Comparison of ENCODE assay signal across 18 cellular contexts in the genomic region with DNA sequence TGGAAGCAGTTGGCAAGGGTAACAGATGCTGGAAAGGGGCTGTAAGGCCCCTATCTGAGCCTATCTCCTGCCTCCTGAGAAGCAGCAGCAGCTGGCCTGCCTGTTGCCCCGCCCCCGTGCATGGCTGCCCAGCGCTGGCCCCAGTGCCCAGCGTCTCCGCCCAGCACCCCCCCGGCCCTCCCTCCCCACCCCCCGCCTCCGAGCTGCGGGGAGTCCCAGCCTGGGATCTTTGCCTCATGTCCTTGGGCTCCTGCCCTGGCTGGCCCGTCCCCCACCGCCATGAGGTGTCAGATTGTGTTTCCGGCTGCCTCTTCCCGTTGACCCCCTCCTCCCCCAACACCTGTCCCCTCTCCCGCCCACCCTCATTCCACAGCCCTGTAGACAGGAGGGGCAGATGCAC. TPM values are rescaled to one million over a fixed set of nuclear protein-coding genes. Genes with fewer than 3 reads are reported as not detected.
DNase-seq lines count a peak whose midpoint lies in the region; ATAC-seq and TF ChIP-seq lines count a peak whose summit lies in the region.
"Had no signal": no experiment of that assay in that cellular context is flagged by ENCODE, and none has a peak within 500 bp of the region (broad histone marks: within the 10 kb centered on the region; RNA-seq: fewer than 3 reads in every experiment).

A gene (plus strand): TSS at position 365 of the 400 bp plus-strand sequence. CDS start 56 bp downstream, outside the sequence.

- H3K9ac ChIP-seq in skeletal muscle tissue (ENCODE audit: low read depth in 1 of 3, low read length in 3 of 3), result peak within 1 kb of the TSS; percentile 85 to 88 (median 86)

- H3K27ac Mint-ChIP-seq in activated CD4-positive, alpha-beta T cell treated with anti-CD3 and anti-CD28 coated beads, Interleukin-2, amount 10 ng/mL, durations not matched to agents 7 days and 5 days, result peak within 1 kb of the TSS; percentile 19
- H3K27ac Mint-ChIP-seq in activated CD4-positive, alpha-beta T cell treated with anti-CD3 and anti-CD28 coated beads for 36 hours, result no peak within 1 kb of the TSS
- no peak within 1 kb of the TSS for H3K27ac Mint-ChIP-seq in Calu3 (ENCODE audit: unreplicated experiment)
- H3K27ac Mint-ChIP-seq: activated naive CD8-positive, alpha-beta T cell treated with anti-CD3 and anti-CD28 coated beads for 36 hours had no signal

- POLR2A ChIA-PET in activated CD4-positive, alpha-beta T cell treated with anti-CD3 and anti-CD28 coated beads, Interleukin-2, amount 10 ng/mL, durations not matched to agents 7 days and 5 days (lab: Charles Lee), result no interaction called here
- POLR2A ChIA-PET in activated CD4-positive, alpha-beta T cell treated with anti-CD3 and anti-CD28 coated beads for 36 hours (lab: Charles Lee), result no interaction called here

- no peaks in the 10 kb centered on the region for H3K9me3 Mint-ChIP-seq in activated CD4-positive, alpha-beta T cell treated with anti-CD3 and anti-CD28 coated beads, Interleukin-2, amount 10 ng/mL, durations not matched to agents 7 days and 5 days
- no peaks in the 10 kb centered on the region for H3K9me3 Mint-ChIP-seq in activated CD4-positive, alpha-beta T cell treated with anti-CD3 and anti-CD28 coated beads for 36 hours (ENCODE audit: low read depth)
- no peaks in the 10 kb centered on the region for H3K9me3 Mint-ChIP-seq in Calu3 (ENCODE audit: low read depth, unreplicated experiment)
- H3K9me3 Mint-ChIP-seq: activated naive CD8-positive, alpha-beta T cell treated with anti-CD3 and anti-CD28 coated beads for 36 hours had no signal

- DNase-seq in activated CD4-positive, alpha-beta T cell treated with anti-CD3 and anti-CD28 coated beads, Interleukin-2, amount 10 ng/mL, durations not matched to agents 7 days and 5 days, result no peak
- no peak for DNase-seq in activated CD4-positive, alpha-beta T cell treated with anti-CD3 and anti-CD28 coated beads for 36 hours
- DNase-seq in WERI-Rb-1 (peak; percentile 80), hepatic stellate cell (ENCODE audit: low spot score) (peak; percentile 32), GM20000 (ENCODE audit: low spot score) (no peak), Calu3 (no peak)
- DNase-seq: activated naive CD8-positive, alpha-beta T cell treated with anti-CD3 and anti-CD28 coated beads for 36 hours; colonic mucosa; EL; MV-4-11; NCI-H526 treated with DMSO at 0.1 percent for 48 hours; stimulated activated naive CD8-positive, alpha-beta T cell treated with anti-CD3 and anti-CD28 coated beads, Interleukin-15, Interleukin-2, amounts not matched to agents 100 U/mL and 50 U/mL, for 24 hours had no signal

- peaks cover 17% of the 10 kb centered on the region for H3K27me3 Mint-ChIP-seq in activated CD4-positive, alpha-beta T cell treated with anti-CD3 and anti-CD28 coated beads, Interleukin-2, amount 10 ng/mL, durations not matched to agents 7 days and 5 days
- peaks cover 28% of the 10 kb centered on the region for H3K27me3 Mint-ChIP-seq in activated CD4-positive, alpha-beta T cell treated with anti-CD3 and anti-CD28 coated beads for 36 hours
- peaks cover 88% of the 10 kb centered on the region for H3K27me3 Mint-ChIP-seq in Calu3 (ENCODE audit: unreplicated experiment)

- TF ChIP-seq CTCF in WERI-Rb-1 (IDR thresholded peaks at IDR 0.05; ENCODE audit: low read depth, low read length), result no peak
- no peak for TF ChIP-seq CTCF in GM20000 (IDR thresholded peaks at IDR 0.05; ENCODE audit: extremely low read depth, missing control alignments)
- TF ChIP-seq CTCF in Calu3 (IDR thresholded peaks at IDR 0.05; ENCODE audit: unreplicated experiment), result no peak

- CTCF ChIA-PET in activated CD4-positive, alpha-beta T cell treated with anti-CD3 and anti-CD28 coated beads, Interleukin-2, amount 10 ng/mL, durations not matched to agents 7 days and 5 days (lab: Charles Lee), result interaction anchor here (0.5 to 0.9 kb wide), 2 partner anchors 19 to 650 kb away, joined by 3 read pairs; no protein-coding TSS in a partner anchor
- CTCF ChIA-PET in activated CD4-positive, alpha-beta T cell treated with anti-CD3 and anti-CD28 coated beads for 36 hours (lab: Charles Lee), result interaction anchor here (0.7 kb wide), 1 partner anchor 86 kb away, joined by 3 read pairs; no protein-coding TSS in a partner anchor
- CTCF ChIA-PET in Calu3 (lab: Charles Lee), result no interaction called here

- H3K4me3 ChIP-seq in WERI-Rb-1 (ENCODE audit: low read depth, low read length) (no peak within 1 kb of the TSS), skeletal muscle tissue (ENCODE audit: low read length in 3 of 3) (peak within 1 kb of the TSS; percentile 66 to 77 (median 72))
- H3K4me3 ChIP-seq: colonic mucosa had no signal

- H3K27me3 ChIP-seq in WERI-Rb-1 (ENCODE audit: insufficient read depth, low read depth, severe bottlenecking) (peaks cover 24% of the 10 kb centered on the region), skeletal muscle tissue (ENCODE audit: control insufficient read depth in 3 of 3, insufficient read depth in 3 of 3, low read length in 3 of 3) (peaks cover 10 to 25% (median 10%) of the 10 kb centered on the region in 3 donors)

- H3K9me3 ChIP-seq in WERI-Rb-1 (ENCODE audit: severe bottlenecking) (no peaks in the 10 kb centered on the region), skeletal muscle tissue (ENCODE audit: control insufficient read depth in 3 of 3, low read length in 3 of 3) (no peaks in the 10 kb centered on the region)
- H3K9me3 ChIP-seq: colonic mucosa had no signal

- H3K4me3 Mint-ChIP-seq in activated CD4-positive, alpha-beta T cell treated with anti-CD3 and anti-CD28 coated beads, Interleukin-2, amount 10 ng/mL, durations not matched to agents 7 days and 5 days, result no peak within 1 kb of the TSS
- no peak within 1 kb of the TSS for H3K4me3 Mint-ChIP-seq in activated CD4-positive, alpha-beta T cell treated with anti-CD3 and anti-CD28 coated beads for 36 hours
- H3K4me3 Mint-ChIP-seq in Calu3 (ENCODE audit: low read depth, unreplicated experiment), result no peak within 1 kb of the TSS
- H3K4me3 Mint-ChIP-seq: activated naive CD8-positive, alpha-beta T cell treated with anti-CD3 and anti-CD28 coated beads for 36 hours had no signal

- ATAC-seq in activated CD4-positive, alpha-beta T cell treated with anti-CD3 and anti-CD28 coated beads for 36 hours, result no peak
- no peak for ATAC-seq in GM21576 (IDR thresholded peaks at IDR 0.05; ENCODE audit: unreplicated experiment)
- ATAC-seq: esophagus mucosa; stimulated activated naive CD8-positive, alpha-beta T cell treated with anti-CD3 and anti-CD28 coated beads, Interleukin-15, Interleukin-2, amounts not matched to agents 100 U/mL and 50 U/mL, for 24 hours had no signal

- intact Hi-C loops in activated CD4-positive, alpha-beta T cell treated with anti-CD3 and anti-CD28 coated beads for 36 hours (cut with DNase I, micrococcal nuclease), result no loop called here
- intact Hi-C loops in Calu3 (cut with micrococcal nuclease; ENCODE audit: unreplicated experiment), result no loop called here

- BruUV-seq in Calu3 (replicated peaks; lab: Mats Ljungman, UMichigan), result no TSS peak

- H3K27ac ChIP-seq in WERI-Rb-1 (no peak within 1 kb of the TSS), skeletal muscle tissue (ENCODE audit: low read depth, low read length) (peak within 1 kb of the TSS; percentile 95)
- H3K27ac ChIP-seq: colonic mucosa, VCaP had no signal

- peaks cover 57 to 73% (median 69%) of the 10 kb centered on the region in 3 donors for H3K4me1 ChIP-seq in skeletal muscle tissue (ENCODE audit: control insufficient read depth in 3 of 3, insufficient read depth in 3 of 3, low read length in 3 of 3)

- H3K36me3 ChIP-seq in WERI-Rb-1 (no peaks in the 10 kb centered on the region), skeletal muscle tissue (ENCODE audit: control insufficient read depth in 3 of 3, insufficient read depth in 3 of 3, low read length in 3 of 3) (no peaks in the 10 kb centered on the region)
- H3K36me3 ChIP-seq: colonic mucosa had no signal

- peaks cover 20% of the 10 kb centered on the region for H3K4me1 Mint-ChIP-seq in activated CD4-positive, alpha-beta T cell treated with anti-CD3 and anti-CD28 coated beads, Interleukin-2, amount 10 ng/mL, durations not matched to agents 7 days and 5 days
- H3K4me1 Mint-ChIP-seq in activated CD4-positive, alpha-beta T cell treated with anti-CD3 and anti-CD28 coated beads for 36 hours, result peaks cover 17% of the 10 kb centered on the region
- no peaks in the 10 kb centered on the region for H3K4me1 Mint-ChIP-seq in Calu3 (ENCODE audit: low read depth, unreplicated experiment)

- no peaks in the 10 kb centered on the region for H3K36me3 Mint-ChIP-seq in activated CD4-positive, alpha-beta T cell treated with anti-CD3 and anti-CD28 coated beads, Interleukin-2, amount 10 ng/mL, durations not matched to agents 7 days and 5 days (ENCODE audit: low read depth)
- H3K36me3 Mint-ChIP-seq in activated CD4-positive, alpha-beta T cell treated with anti-CD3 and anti-CD28 coated beads for 36 hours (ENCODE audit: low read depth), result no peaks in the 10 kb centered on the region
- peaks cover 5% of the 10 kb centered on the region for H3K36me3 Mint-ChIP-seq in Calu3 (ENCODE audit: insufficient read depth, unreplicated experiment)
- H3K36me3 Mint-ChIP-seq: activated naive CD8-positive, alpha-beta T cell treated with anti-CD3 and anti-CD28 coated beads for 36 hours had no signal

RNA-seq across cellular contexts. Expression of the gene that starts here (rescaled TPM):
- not detected for total RNA-seq in activated CD4-positive, alpha-beta T cell treated with anti-CD3 and anti-CD28 coated beads, Interleukin-2, amount 10 ng/mL, durations not matched to agents 7 days and 5 days
- total RNA-seq in activated CD4-positive, alpha-beta T cell treated with anti-CD3 and anti-CD28 coated beads for 36 hours, result not detected
- total RNA-seq in skeletal muscle tissue (32.9 TPM), Calu3 (2022) (not detected in 2 replicates)
- total RNA-seq: activated naive CD8-positive, alpha-beta T cell treated with anti-CD3 and anti-CD28 coated beads for 36 hours; colonic mucosa; esophagus mucosa; mononuclear cell; renal cortical epithelial cell had no signal

Comparison
In these comparisons a context has a peak if more than half of its experiments do, and no peak if none do; other contexts are left out.
1. RNA of the gene that starts here (total RNA-seq): 32.9 TPM in skeletal muscle tissue (single experiment); not detected in activated CD4-positive, alpha-beta T cell treated with anti-CD3 and anti-CD28 coated beads, Interleukin-2, amount 10 ng/mL, durations not matched to agents 7 days and 5 days, not detected in activated CD4-positive, alpha-beta T cell treated with anti-CD3 and anti-CD28 coated beads for 36 hours and not detected in Calu3; every median in the first group is over 10 times any median in the second.
2. DNase-seq: peak in WERI-Rb-1 (single experiment) and hepatic stellate cell (single experiment); none in activated CD4-positive, alpha-beta T cell treated with anti-CD3 and anti-CD28 coated beads, Interleukin-2, amount 10 ng/mL, durations not matched to agents 7 days and 5 days (single experiment), activated CD4-positive, alpha-beta T cell treated with anti-CD3 and anti-CD28 coated beads for 36 hours (single experiment), GM20000 (single experiment) and Calu3 (single experiment).